In the genomic region with DNA sequence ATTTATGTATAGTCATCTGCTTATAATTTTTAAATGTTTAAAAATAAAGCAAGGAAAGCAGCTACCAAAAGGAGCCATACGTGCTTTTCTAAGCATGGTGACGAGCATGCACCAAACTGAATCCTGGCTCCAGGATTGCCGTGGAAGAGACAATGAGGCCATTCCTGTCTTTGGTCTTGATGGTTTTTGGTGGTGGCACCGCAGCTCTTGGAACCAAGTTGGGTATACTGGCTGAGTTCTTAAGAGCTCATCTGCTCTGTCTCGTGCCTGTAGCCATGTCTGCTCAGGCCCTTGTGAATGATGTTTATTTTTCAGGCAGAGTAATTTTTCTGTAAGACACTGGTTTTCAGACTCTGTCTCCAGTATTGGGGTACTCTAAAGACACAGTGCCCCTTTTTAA, we compare ENCODE assay signal across 1 cellular context.
TF ChIP-seq lines count a peak whose summit lies in the region.

No MANE protein-coding gene starts in this region.

TF ChIP-seq in GM23338, 12 proteins besides CTCF, POLR2A, EP300 and RAD21 (continued from another document):
- TF ChIP-seq, protein P1, sequence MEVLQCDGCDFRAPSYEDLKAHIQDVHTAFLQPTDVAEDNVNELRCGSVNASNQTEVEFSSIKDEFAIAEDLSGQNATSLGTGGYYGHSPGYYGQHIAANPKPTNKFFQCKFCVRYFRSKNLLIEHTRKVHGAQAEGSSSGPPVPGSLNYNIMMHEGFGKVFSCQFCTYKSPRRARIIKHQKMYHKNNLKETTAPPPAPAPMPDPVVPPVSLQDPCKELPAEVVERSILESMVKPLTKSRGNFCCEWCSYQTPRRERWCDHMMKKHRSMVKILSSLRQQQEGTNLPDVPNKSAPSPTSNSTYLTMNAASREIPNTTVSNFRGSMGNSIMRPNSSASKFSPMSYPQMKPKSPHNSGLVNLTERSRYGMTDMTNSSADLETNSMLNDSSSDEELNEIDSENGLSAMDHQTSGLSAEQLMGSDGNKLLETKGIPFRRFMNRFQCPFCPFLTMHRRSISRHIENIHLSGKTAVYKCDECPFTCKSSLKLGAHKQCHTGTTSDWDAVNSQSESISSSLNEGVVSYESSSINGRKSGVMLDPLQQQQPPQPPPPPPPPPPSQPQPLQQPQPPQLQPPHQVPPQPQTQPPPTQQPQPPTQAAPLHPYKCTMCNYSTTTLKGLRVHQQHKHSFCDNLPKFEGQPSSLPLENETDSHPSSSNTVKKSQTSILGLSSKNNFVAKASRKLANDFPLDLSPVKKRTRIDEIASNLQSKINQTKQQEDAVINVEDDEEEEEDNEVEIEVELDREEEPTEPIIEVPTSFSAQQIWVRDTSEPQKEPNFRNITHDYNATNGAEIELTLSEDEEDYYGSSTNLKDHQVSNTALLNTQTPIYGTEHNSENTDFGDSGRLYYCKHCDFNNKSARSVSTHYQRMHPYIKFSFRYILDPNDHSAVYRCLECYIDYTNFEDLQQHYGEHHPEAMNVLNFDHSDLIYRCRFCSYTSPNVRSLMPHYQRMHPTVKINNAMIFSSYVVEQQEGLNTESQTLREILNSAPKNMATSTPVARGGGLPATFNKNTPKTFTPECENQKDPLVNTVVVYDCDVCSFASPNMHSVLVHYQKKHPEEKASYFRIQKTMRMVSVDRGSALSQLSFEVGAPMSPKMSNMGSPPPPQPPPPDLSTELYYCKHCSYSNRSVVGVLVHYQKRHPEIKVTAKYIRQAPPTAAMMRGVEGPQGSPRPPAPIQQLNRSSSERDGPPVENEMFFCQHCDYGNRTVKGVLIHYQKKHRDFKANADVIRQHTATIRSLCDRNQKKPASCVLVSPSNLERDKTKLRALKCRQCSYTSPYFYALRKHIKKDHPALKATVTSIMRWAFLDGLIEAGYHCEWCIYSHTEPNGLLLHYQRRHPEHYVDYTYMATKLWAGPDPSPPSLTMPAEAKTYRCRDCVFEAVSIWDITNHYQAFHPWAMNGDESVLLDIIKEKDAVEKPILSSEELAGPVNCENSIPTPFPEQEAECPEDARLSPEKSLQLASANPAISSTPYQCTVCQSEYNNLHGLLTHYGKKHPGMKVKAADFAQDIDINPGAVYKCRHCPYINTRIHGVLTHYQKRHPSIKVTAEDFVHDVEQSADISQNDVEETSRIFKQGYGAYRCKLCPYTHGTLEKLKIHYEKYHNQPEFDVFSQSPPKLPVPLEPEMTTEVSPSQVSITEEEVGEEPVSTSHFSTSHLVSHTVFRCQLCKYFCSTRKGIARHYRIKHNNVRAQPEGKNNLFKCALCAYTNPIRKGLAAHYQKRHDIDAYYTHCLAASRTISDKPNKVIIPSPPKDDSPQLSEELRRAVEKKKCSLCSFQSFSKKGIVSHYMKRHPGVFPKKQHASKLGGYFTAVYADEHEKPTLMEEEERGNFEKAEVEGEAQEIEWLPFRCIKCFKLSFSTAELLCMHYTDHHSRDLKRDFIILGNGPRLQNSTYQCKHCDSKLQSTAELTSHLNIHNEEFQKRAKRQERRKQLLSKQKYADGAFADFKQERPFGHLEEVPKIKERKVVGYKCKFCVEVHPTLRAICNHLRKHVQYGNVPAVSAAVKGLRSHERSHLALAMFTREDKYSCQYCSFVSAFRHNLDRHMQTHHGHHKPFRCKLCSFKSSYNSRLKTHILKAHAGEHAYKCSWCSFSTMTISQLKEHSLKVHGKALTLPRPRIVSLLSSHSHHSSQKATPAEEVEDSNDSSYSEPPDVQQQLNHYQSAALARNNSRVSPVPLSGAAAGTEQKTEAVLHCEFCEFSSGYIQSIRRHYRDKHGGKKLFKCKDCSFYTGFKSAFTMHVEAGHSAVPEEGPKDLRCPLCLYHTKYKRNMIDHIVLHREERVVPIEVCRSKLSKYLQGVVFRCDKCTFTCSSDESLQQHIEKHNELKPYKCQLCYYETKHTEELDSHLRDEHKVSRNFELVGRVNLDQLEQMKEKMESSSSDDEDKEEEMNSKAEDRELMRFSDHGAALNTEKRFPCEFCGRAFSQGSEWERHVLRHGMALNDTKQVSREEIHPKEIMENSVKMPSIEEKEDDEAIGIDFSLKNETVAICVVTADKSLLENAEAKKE (CRISPR knock-in tag; IDR thresholded peaks at IDR 0.05): no peak
- no peak for TF ChIP-seq EZH2phosphoT487 (IDR thresholded peaks at IDR 0.05; ENCODE audit: unreplicated experiment)
- TF ChIP-seq, protein P2, sequence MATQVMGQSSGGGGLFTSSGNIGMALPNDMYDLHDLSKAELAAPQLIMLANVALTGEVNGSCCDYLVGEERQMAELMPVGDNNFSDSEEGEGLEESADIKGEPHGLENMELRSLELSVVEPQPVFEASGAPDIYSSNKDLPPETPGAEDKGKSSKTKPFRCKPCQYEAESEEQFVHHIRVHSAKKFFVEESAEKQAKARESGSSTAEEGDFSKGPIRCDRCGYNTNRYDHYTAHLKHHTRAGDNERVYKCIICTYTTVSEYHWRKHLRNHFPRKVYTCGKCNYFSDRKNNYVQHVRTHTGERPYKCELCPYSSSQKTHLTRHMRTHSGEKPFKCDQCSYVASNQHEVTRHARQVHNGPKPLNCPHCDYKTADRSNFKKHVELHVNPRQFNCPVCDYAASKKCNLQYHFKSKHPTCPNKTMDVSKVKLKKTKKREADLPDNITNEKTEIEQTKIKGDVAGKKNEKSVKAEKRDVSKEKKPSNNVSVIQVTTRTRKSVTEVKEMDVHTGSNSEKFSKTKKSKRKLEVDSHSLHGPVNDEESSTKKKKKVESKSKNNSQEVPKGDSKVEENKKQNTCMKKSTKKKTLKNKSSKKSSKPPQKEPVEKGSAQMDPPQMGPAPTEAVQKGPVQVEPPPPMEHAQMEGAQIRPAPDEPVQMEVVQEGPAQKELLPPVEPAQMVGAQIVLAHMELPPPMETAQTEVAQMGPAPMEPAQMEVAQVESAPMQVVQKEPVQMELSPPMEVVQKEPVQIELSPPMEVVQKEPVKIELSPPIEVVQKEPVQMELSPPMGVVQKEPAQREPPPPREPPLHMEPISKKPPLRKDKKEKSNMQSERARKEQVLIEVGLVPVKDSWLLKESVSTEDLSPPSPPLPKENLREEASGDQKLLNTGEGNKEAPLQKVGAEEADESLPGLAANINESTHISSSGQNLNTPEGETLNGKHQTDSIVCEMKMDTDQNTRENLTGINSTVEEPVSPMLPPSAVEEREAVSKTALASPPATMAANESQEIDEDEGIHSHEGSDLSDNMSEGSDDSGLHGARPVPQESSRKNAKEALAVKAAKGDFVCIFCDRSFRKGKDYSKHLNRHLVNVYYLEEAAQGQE (IDR thresholded peaks at IDR 0.05; ENCODE audit: unreplicated experiment): no peak
